ENCODE assay signal across 8 cellular contexts in the genomic region with DNA sequence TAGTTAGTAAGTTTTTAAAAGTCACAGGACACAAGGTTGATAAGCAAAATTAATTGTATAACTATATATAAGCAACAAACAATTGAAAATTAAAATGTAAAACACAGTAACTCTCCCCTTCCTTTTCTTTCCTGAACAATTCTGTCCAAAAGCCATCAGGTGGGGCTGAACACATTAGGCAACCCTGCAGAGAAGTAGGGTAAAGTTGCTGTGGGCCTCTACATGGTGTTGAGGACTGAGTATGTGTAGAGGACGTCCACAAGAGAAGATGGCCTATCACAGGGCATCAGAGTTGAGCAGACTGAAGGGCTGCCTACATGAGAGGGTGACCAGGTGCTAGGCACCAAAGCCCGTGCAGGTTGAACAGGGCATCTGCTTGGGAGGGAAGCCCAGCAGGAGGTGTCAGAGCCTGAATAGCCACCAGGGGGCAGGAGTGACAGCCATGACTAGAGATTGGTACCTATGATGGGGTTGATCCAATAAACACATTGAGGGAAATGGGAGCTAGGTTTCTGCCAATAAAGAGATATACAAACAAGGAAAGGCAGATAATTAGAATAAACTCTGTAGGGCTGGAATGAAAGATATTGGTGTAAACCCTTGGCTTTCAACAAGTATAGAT.
DNase-seq lines count a peak whose midpoint lies in the region; ATAC-seq, FAIRE-seq and TF ChIP-seq lines count a peak whose summit lies in the region.

No MANE protein-coding gene starts in this region.

- CTCF ChIA-PET in HepG2 (lab: Yijun Ruan, JAX; ENCODE audit: low intra/inter-chr PET ratio, low total read pairs), result interaction anchor here (1.7 kb wide), 1 partner anchor 838 kb away, joined by 9 read pairs; no protein-coding TSS in a partner anchor

- in situ Hi-C loops in HepG2 (cut with HindIII; ENCODE audit: extremely low pct_ligation_motif_present, low pct_unique_long_range_greater_than_20kb), result no loop called here

- H3K4me1 ChIP-seq in HepG2 (ENCODE audit: insufficient read depth, low read length), result no peaks in the 10 kb centered on the region

- no TSS peak for BruUV-seq in HepG2 (replicated peaks; lab: Mats Ljungman, UMichigan)

- no peak for TF ChIP-seq POLR2A in HepG2 (IDR thresholded peaks at IDR 0.05; ENCODE audit: insufficient read depth in 1 of 2, low read depth in 2 of 2, low read length in 2 of 2)

- H2AFZ ChIP-seq in HepG2 (ENCODE audit: low read length), result no peak overlapping the region

- H3K4me3 ChIP-seq in HepG2 (replicated peaks in 1 of 3; ENCODE audit: insufficient read depth in 1 of 3, low read depth in 2 of 3, low read length in 3 of 3) (no peak overlapping the region), dorsolateral prefrontal cortex (no peak overlapping the region)

- no peak overlapping the region for H3K4me2 ChIP-seq in HepG2 (ENCODE audit: low read depth, low read length)

- no peaks in the 10 kb centered on the region for H3K79me2 ChIP-seq in HepG2 (ENCODE audit: insufficient read depth, low read length)

- H3K27me3 Mint-ChIP-seq in stimulated activated naive CD8-positive, alpha-beta T cell treated with anti-CD3 and anti-CD28 coated beads, Interleukin-15, amount 100 ng/mL, for 72 hours, result peaks cover 35% of the 10 kb centered on the region

- intact Hi-C loops in HepG2 (cut with micrococcal nuclease; ENCODE audit: unreplicated experiment), result no loop called here
- intact Hi-C loops in dorsolateral prefrontal cortex (cut with DNase I), result no loop called here

- H3K4me1 Mint-ChIP-seq in stimulated activated naive CD8-positive, alpha-beta T cell treated with anti-CD3 and anti-CD28 coated beads, Interleukin-15, amount 100 ng/mL, for 72 hours, result no peaks in the 10 kb centered on the region

- no peak overlapping the region for H3K27ac ChIP-seq in HepG2 (ENCODE audit: extremely low read length, insufficient read depth, low read length)
- H3K27ac ChIP-seq in dorsolateral prefrontal cortex, result no peak overlapping the region

- H4K20me1 ChIP-seq in HepG2 (ENCODE audit: insufficient read depth, low read length), result no peaks in the 10 kb centered on the region

- ATAC-seq in HG02678 (IDR thresholded peaks at IDR 0.05; ENCODE audit: unreplicated experiment) (peak; percentile 71), HepG2 (peak; percentile 94)
- ATAC-seq in stimulated activated naive CD8-positive, alpha-beta T cell treated with anti-CD3 and anti-CD28 coated beads, Interleukin-15, amount 100 ng/mL, for 72 hours, result peak; percentile 69

- H3K9me3 Mint-ChIP-seq in stimulated activated naive CD8-positive, alpha-beta T cell treated with anti-CD3 and anti-CD28 coated beads, Interleukin-15, amount 100 ng/mL, for 72 hours, result no peaks in the 10 kb centered on the region

- H3K36me3 ChIP-seq in HepG2 (replicated peaks in 1 of 2; ENCODE audit: control insufficient read depth in 1 of 2, insufficient read depth in 2 of 2, low read length in 2 of 2), result no peaks in the 10 kb centered on the region

- TF ChIP-seq RAD21 in HepG2 (CRISPR knock-in tag; IDR thresholded peaks at IDR 0.05), result peak; percentile 70

- no peak overlapping the region for H3K4me3 Mint-ChIP-seq in stimulated activated naive CD8-positive, alpha-beta T cell treated with anti-CD3 and anti-CD28 coated beads, Interleukin-15, amount 100 ng/mL, for 72 hours

- WGBS in HepG2 (ENCODE audit: low lambda C conversion rate), result 0% methylated on average over 2 of the region's 2 CpGs

- no peak for DNase-seq in D721Med (ENCODE audit: insufficient read length, low spot score)
- DNase-seq in RPMI8226, result peak; percentile 63
- peak; percentile 81 for DNase-seq in activated effector memory CD4-positive, alpha-beta T cell treated with anti-CD3 and anti-CD28 coated beads, Interleukin-2, amount 50 U/mL, for 16 hours
- DNase-seq in HepG2 (ENCODE audit: low spot score), result peak; percentile 64
- peak; percentile 49 to 57 for DNase-seq in stimulated activated naive CD8-positive, alpha-beta T cell treated with anti-CD3 and anti-CD28 coated beads, Interleukin-15, amount 100 ng/mL, for 72 hours
- DNase-seq in dorsolateral prefrontal cortex, result no peak
- no peak for DNase-seq in midbrain (lab: John Stamatoyannopoulos, UW)

- peak; percentile 61 for TF ChIP-seq CTCF in D721Med (IDR thresholded peaks at IDR 0.05; ENCODE audit: insufficient read depth, missing control alignments)
- TF ChIP-seq CTCF in HepG2 (CRISPR knock-in tag; IDR thresholded peaks at IDR 0.05), result peak; percentile 91
- TF ChIP-seq CTCF in dorsolateral prefrontal cortex (IDR thresholded peaks at IDR 0.05 in 54 of 56, conservative IDR thresholded peaks at IDR 0.05 in 2 of 56; ENCODE audit: low read depth in 1 of 56, partially characterized antibody in 56 of 56), result peak in 19 of 56 donors; percentile 7 to 38 (median 21)

- H3K9me3 ChIP-seq in HepG2 (ENCODE audit: low read length), result peaks cover 10% of the 10 kb centered on the region; the same call in 1 of the 2 replicates

- H3K27me3 ChIP-seq in HepG2 (ENCODE audit: control insufficient read depth in 1 of 2, insufficient read depth in 2 of 2, low read length in 2 of 2) (no peaks in the 10 kb centered on the region), dorsolateral prefrontal cortex (peaks cover 0 to 4% (median 0%) of the 10 kb centered on the region in 45 donors)

- POLR2A ChIA-PET in HepG2 (lab: Yijun Ruan, JAX), result no interaction called here

- FAIRE-seq in D721Med (lab: Jason Lieb, UNC), result no peak
- FAIRE-seq in HepG2 (lab: Jason Lieb, UNC), result peak; percentile 88

- TF ChIP-seq EP300 in HepG2 (IDR thresholded peaks at IDR 0.05; ENCODE audit: low read depth in 2 of 2, low read length in 2 of 2), result no peak
- no peak for TF ChIP-seq EP300 in HepG2 (CRISPR knock-in tag; IDR thresholded peaks at IDR 0.05; ENCODE audit: borderline replicate concordance)

- no peak overlapping the region for H3K9ac ChIP-seq in HepG2 (ENCODE audit: insufficient read depth, low read depth, low read length)

- H3K27ac Mint-ChIP-seq in stimulated activated naive CD8-positive, alpha-beta T cell treated with anti-CD3 and anti-CD28 coated beads, Interleukin-15, amount 100 ng/mL, for 72 hours, result peak overlapping the region in 1 of 2 donors; percentile 25

TF ChIP-seq in HepG2, 621 proteins besides CTCF, POLR2A, EP300 and RAD21 (continues in another document):
- TF ChIP-seq, protein P1, sequence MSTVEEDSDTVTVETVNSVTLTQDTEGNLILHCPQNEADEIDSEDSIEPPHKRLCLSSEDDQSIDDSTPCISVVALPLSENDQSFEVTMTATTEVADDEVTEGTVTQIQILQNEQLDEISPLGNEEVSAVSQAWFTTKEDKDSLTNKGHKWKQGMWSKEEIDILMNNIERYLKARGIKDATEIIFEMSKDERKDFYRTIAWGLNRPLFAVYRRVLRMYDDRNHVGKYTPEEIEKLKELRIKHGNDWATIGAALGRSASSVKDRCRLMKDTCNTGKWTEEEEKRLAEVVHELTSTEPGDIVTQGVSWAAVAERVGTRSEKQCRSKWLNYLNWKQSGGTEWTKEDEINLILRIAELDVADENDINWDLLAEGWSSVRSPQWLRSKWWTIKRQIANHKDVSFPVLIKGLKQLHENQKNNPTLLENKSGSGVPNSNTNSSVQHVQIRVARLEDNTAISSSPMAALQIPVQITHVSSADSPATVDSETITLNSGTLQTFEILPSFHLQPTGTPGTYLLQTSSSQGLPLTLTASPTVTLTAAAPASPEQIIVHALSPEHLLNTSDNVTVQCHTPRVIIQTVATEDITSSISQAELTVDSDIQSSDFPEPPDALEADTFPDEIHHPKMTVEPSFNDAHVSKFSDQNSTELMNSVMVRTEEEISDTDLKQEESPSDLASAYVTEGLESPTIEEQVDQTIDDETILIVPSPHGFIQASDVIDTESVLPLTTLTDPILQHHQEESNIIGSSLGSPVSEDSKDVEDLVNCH (CRISPR knock-in tag; IDR thresholded peaks at IDR 0.05), result no peak
- TF ChIP-seq BORCS8-MEF2B (CRISPR knock-in tag; IDR thresholded peaks at IDR 0.05) (no peak), ZNF562 (CRISPR knock-in tag; IDR thresholded peaks at IDR 0.05; ENCODE audit: borderline replicate concordance) (no peak), ZFP36 (IDR thresholded peaks at IDR 0.05; ENCODE audit: borderline replicate concordance, low read depth, low read length, partially characterized antibody) (peak; percentile 10), SMC3 (IDR thresholded peaks at IDR 0.05; ENCODE audit: low read length) (peak; percentile 88), KMT2A (CRISPR knock-in tag; IDR thresholded peaks at IDR 0.05) (no peak), ZKSCAN1 (IDR thresholded peaks at IDR 0.05; ENCODE audit: low read length) (peak; percentile 37; the same call in 1 of the 2 replicates), LCORL (IDR thresholded peaks at IDR 0.05) (no peak), LCORL (CRISPR knock-in tag; IDR thresholded peaks at IDR 0.05) (no peak), HNRNPK (IDR thresholded peaks at IDR 0.05; ENCODE audit: low read depth, low read length, poor library complexity, severe bottlenecking) (no peak), ZNF709 (CRISPR knock-in tag; IDR thresholded peaks at IDR 0.05) (no peak), HDAC2 (CRISPR knock-in tag; IDR thresholded peaks at IDR 0.05) (no peak), STAG1 (CRISPR knock-in tag; IDR thresholded peaks at IDR 0.05) (peak; percentile 81), ZNF672 (CRISPR knock-in tag; IDR thresholded peaks at IDR 0.05) (no peak), MIXL1 (CRISPR knock-in tag; IDR thresholded peaks at IDR 0.05) (no peak)
- TF ChIP-seq, protein P2, sequence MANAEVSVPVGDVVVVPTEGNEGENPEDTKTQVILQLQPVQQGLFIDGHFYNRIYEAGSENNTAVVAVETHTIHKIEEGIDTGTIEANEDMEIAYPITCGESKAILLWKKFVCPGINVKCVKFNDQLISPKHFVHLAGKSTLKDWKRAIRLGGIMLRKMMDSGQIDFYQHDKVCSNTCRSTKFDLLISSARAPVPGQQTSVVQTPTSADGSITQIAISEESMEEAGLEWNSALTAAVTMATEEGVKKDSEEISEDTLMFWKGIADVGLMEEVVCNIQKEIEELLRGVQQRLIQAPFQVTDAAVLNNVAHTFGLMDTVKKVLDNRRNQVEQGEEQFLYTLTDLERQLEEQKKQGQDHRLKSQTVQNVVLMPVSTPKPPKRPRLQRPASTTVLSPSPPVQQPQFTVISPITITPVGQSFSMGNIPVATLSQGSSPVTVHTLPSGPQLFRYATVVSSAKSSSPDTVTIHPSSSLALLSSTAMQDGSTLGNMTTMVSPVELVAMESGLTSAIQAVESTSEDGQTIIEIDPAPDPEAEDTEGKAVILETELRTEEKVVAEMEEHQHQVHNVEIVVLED (CRISPR knock-in tag; IDR thresholded peaks at IDR 0.05; ENCODE audit: borderline replicate concordance), result no peak
- TF ChIP-seq, protein P3, sequence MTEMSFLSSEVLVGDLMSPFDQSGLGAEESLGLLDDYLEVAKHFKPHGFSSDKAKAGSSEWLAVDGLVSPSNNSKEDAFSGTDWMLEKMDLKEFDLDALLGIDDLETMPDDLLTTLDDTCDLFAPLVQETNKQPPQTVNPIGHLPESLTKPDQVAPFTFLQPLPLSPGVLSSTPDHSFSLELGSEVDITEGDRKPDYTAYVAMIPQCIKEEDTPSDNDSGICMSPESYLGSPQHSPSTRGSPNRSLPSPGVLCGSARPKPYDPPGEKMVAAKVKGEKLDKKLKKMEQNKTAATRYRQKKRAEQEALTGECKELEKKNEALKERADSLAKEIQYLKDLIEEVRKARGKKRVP (CRISPR knock-in tag; IDR thresholded peaks at IDR 0.05), result 0 out of 4 replicates have a peak, but pooled peaks of 1 of the 2 experiments have one; percentile 25

Comparison
In these comparisons a context has a peak if more than half of its experiments do, and no peak if none do; other contexts are left out.
1. DNase-seq: peak in RPMI8226 (single experiment), activated effector memory CD4-positive, alpha-beta T cell treated with anti-CD3 and anti-CD28 coated beads, Interleukin-2, amount 50 U/mL, for 16 hours (single experiment), HepG2 (single experiment) and stimulated activated naive CD8-positive, alpha-beta T cell treated with anti-CD3 and anti-CD28 coated beads, Interleukin-15, amount 100 ng/mL, for 72 hours (2 of 2); none in D721Med (single experiment), dorsolateral prefrontal cortex (0 of 10) and midbrain (single experiment).
2. Peak in every context shown above with its lines, with median percentiles within 50 percentile points of each other: ATAC-seq.